Comparison of ENCODE assay signal across 8 cellular contexts in the genomic region with DNA sequence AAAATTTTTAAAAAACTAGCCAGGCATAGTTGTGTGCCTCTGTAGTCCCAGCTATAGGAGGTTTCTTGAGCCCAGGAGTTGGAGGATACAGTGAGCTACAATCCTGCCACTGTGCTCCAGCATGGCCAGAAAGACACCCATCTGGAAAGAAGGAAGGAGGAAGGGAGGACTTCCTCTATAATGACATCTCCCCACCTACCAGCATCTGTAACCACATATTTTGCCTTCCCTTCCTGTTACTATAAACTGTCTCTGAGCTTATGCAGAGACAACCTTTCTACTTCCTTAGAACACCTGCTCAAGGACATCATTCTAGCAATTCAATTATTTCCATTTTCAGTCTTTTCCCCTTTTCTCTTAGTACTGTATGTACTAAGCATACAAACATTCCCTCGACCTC. TPM values are rescaled to one million over a fixed set of nuclear protein-coding genes. Genes with fewer than 3 reads are reported as not detected.
DNase-seq lines count a peak whose midpoint lies in the region; ATAC-seq and TF ChIP-seq lines count a peak whose summit lies in the region.
"Had no signal": no experiment of that assay in that cellular context is flagged by ENCODE, and none has a peak within 500 bp of the region (broad histone marks: within the 10 kb centered on the region; RNA-seq: fewer than 3 reads in every experiment).

No MANE protein-coding gene starts in this region.

- intact Hi-C loops in naive thymus-derived CD4-positive, alpha-beta T cell (cut with micrococcal nuclease), result loop anchor here (5.0 kb wide), 4 partner anchors 33 to 673 kb away; partner anchors contain the start of genes AGBL2 (in 1 of the 2), ARFGAP2 (in 1 of the 2) and PTPRJ (in 1 of the 2)
- intact Hi-C loops in esophagus squamous epithelium (cut with DNase I), result no loop called here

- H3K27ac Mint-ChIP-seq in naive thymus-derived CD4-positive, alpha-beta T cell, result peak overlapping the region; percentile 56 to 99 (median 86)

- H3K4me1 Mint-ChIP-seq in naive thymus-derived CD4-positive, alpha-beta T cell, result peaks cover 37 to 74% (median 64%) of the 10 kb centered on the region in 7 donors

- peak overlapping the region; percentile 63 for H3K27ac ChIP-seq in naive thymus-derived CD4-positive, alpha-beta T cell (ENCODE audit: low read depth, low read length)
- no peak overlapping the region for H3K27ac ChIP-seq in esophagus squamous epithelium
- H3K27ac ChIP-seq: foreskin keratinocyte had no signal

- TF ChIP-seq POLR2A in NB4 (IDR thresholded peaks at IDR 0.05; ENCODE audit: extremely low read depth, insufficient read length), result no peak
- no peak for TF ChIP-seq POLR2A in esophagus squamous epithelium (IDR thresholded peaks at IDR 0.05)

- no peak for TF ChIP-seq CTCF in NB4 (IDR thresholded peaks at IDR 0.05; ENCODE audit: low read depth, low read length)
- TF ChIP-seq CTCF in esophagus squamous epithelium (IDR thresholded peaks at IDR 0.05), result no peak

- POLR2A ChIA-PET in naive thymus-derived CD4-positive, alpha-beta T cell (lab: Charles Lee), result interaction anchor here (0.9 to 1.8 kb wide), 7 partner anchors 9 to 448 kb away, joined by 3 to 15 read pairs (median 4); partner anchors contain the start of gene FNBP4

- H3K36me3 Mint-ChIP-seq in naive thymus-derived CD4-positive, alpha-beta T cell, result peaks cover 5 to 13% (median 9%) of the 10 kb centered on the region in 5 donors

- H3K9me3 ChIP-seq in naive thymus-derived CD4-positive, alpha-beta T cell (ENCODE audit: control insufficient read depth in 2 of 3, low read length in 3 of 3), result no peaks in the 10 kb centered on the region
- H3K9me3 ChIP-seq in esophagus squamous epithelium, result no peaks in the 10 kb centered on the region

- H3K4me3 ChIP-seq in NB4 (ENCODE audit: low read depth, low read length) (no peak overlapping the region), esophagus squamous epithelium (no peak overlapping the region)
- no peak overlapping the region for H3K4me3 ChIP-seq in naive thymus-derived CD4-positive, alpha-beta T cell (ENCODE audit: low read length)

- peak; percentile 49 for ATAC-seq in GM18520 (IDR thresholded peaks at IDR 0.05; ENCODE audit: unreplicated experiment)
- peak; percentile 31 for ATAC-seq in GM21825 (IDR thresholded peaks at IDR 0.05; ENCODE audit: unreplicated experiment)
- no peak for ATAC-seq in naive thymus-derived CD4-positive, alpha-beta T cell
- ATAC-seq in HG02571 (IDR thresholded peaks at IDR 0.05; ENCODE audit: unreplicated experiment), result no peak
- ATAC-seq: foreskin keratinocyte had no signal

- peaks cover 0 to 2% (median 0%) of the 10 kb centered on the region in 5 donors for H3K27me3 Mint-ChIP-seq in naive thymus-derived CD4-positive, alpha-beta T cell

- DNase-seq in NB4 (ENCODE audit: low read depth), result peak; percentile 48
- DNase-seq in naive thymus-derived CD4-positive, alpha-beta T cell, result peak in 3 of 9 donors; percentile 25 to 35 (median 34)
- DNase-seq in iPS-NIHi11 (ENCODE audit: low spot score), result no peak
- no peak for DNase-seq in esophagus squamous epithelium (lab: John Stamatoyannopoulos, UW)
- DNase-seq: foreskin keratinocyte had no signal

- H3K4me1 ChIP-seq in naive thymus-derived CD4-positive, alpha-beta T cell (ENCODE audit: control insufficient read depth in 2 of 2, insufficient read depth in 2 of 2, low read length in 2 of 2), result peaks cover 12 to 56% of the 10 kb centered on the region in 2 donors
- H3K4me1 ChIP-seq in esophagus squamous epithelium, result peaks cover 0 to 42% (median 15%) of the 10 kb centered on the region in 3 donors
- H3K4me1 ChIP-seq: foreskin keratinocyte had no signal

- peak overlapping the region; percentile 43 to 100 (median 59) for H3K4me3 Mint-ChIP-seq in naive thymus-derived CD4-positive, alpha-beta T cell

- H3K9me3 Mint-ChIP-seq in naive thymus-derived CD4-positive, alpha-beta T cell, result no peaks in the 10 kb centered on the region

- CTCF ChIA-PET in naive thymus-derived CD4-positive, alpha-beta T cell (lab: Charles Lee), result interaction anchor here (1.4 kb wide), 1 partner anchor 206 kb away, joined by 3 read pairs; no protein-coding TSS in a partner anchor

- no peaks in the 10 kb centered on the region for H3K27me3 ChIP-seq in naive thymus-derived CD4-positive, alpha-beta T cell (ENCODE audit: control insufficient read depth in 2 of 2, insufficient read depth in 2 of 2, low read length in 2 of 2)
- no peaks in the 10 kb centered on the region for H3K27me3 ChIP-seq in esophagus squamous epithelium
- H3K27me3 ChIP-seq: foreskin keratinocyte had no signal

- 64 to 75% methylated on average over 1 of the region's 1 CpG for WGBS in esophagus squamous epithelium, 2 donors

- peaks cover 0 to 14% (median 0%) of the 10 kb centered on the region in 3 experiments for H3K36me3 ChIP-seq in naive thymus-derived CD4-positive, alpha-beta T cell (ENCODE audit: control insufficient read depth in 2 of 3, insufficient read depth in 3 of 3, low read length in 3 of 3)
- peaks cover 0 to 14% (median 0%) of the 10 kb centered on the region in 3 donors for H3K36me3 ChIP-seq in esophagus squamous epithelium

RNA-seq across cellular contexts. Expression of gene NUP160, which starts 2.2 kb away (rescaled TPM):
- total RNA-seq in naive thymus-derived CD4-positive, alpha-beta T cell, result 10 to 100 TPM; 53.9 to 68.0 (median 65.5) TPM
- 10 to 100 TPM; 35.1 to 53.9 TPM for polyA plus RNA-seq in naive thymus-derived CD4-positive, alpha-beta T cell
- 10 to 100 TPM; 11.0 to 30.1 (median 20.7) TPM for total RNA-seq in esophagus squamous epithelium

Comparison
In these comparisons a context has a peak if more than half of its experiments do, and no peak if none do; other contexts are left out.
1. ATAC-seq: peak in GM18520 (single experiment) and GM21825 (single experiment); none in naive thymus-derived CD4-positive, alpha-beta T cell (single experiment) and HG02571 (single experiment).